In genomic region chr5:68408345-68408871, GRCh38 we compare ENCODE assay signal across 23 cellular contexts.
A peak's percentile ranks its signal among the peaks of the same experiment; 100 is the strongest.
DNase-seq lines count a peak whose midpoint lies in the region; ATAC-seq and TF ChIP-seq lines count a peak whose summit lies in the region.
"Had no signal": no experiment of that assay in that cellular context is flagged by ENCODE, and none has a peak within 500 bp of the region (broad histone marks: within the 10 kb centered on the region; RNA-seq: fewer than 3 reads in every experiment).

No MANE protein-coding gene starts in this region.

- H3K9ac ChIP-seq in SK-N-MC (ENCODE audit: insufficient read length): no peak overlapping the region
- H3K9ac ChIP-seq in subcutaneous abdominal adipose tissue (ENCODE audit: low read length in 5 of 5): no peak overlapping the region
- H3K9ac ChIP-seq: BLaER1 had no signal

- intact Hi-C loops in natural killer cell (cut with micrococcal nuclease): loop anchor here (5.0 kb wide), 1 partner anchor 41 kb away; no protein-coding TSS in a partner anchor

- no peak for TF ChIP-seq CTCF in natural killer cell (IDR thresholded peaks at IDR 0.05)
- TF ChIP-seq CTCF in coronary artery (IDR thresholded peaks at IDR 0.05): no peak

- H3K36me3 Mint-ChIP-seq in natural killer cell treated with Interleukin-12 subunit alpha and Interleukin-12 subunit beta and Interleukin-15 and Interleukin-18, amount 100 ng/mL, for 72 hours: no peaks in the 10 kb centered on the region
- H3K36me3 Mint-ChIP-seq in natural killer cell: no peaks in the 10 kb centered on the region
- H3K36me3 Mint-ChIP-seq: CD8-positive, alpha-beta T cell had no signal

- peak overlapping the region; percentile 49; the same call in 1 of the 2 replicates for H3K4me3 ChIP-seq in SK-N-MC
- no peak overlapping the region for H3K4me3 ChIP-seq in subcutaneous abdominal adipose tissue (ENCODE audit: low read depth in 1 of 5, low read length in 5 of 5)
- no peak overlapping the region for H3K4me3 ChIP-seq in coronary artery
- H3K4me3 ChIP-seq: BLaER1 had no signal

- H3K9me3 ChIP-seq in SK-N-MC (ENCODE audit: low read depth, low read length): no peaks in the 10 kb centered on the region
- peaks cover 0 to 4% (median 0%) of the 10 kb centered on the region in 5 donors for H3K9me3 ChIP-seq in subcutaneous abdominal adipose tissue (ENCODE audit: control insufficient read depth in 5 of 5, low read length in 5 of 5)
- H3K9me3 ChIP-seq: BLaER1 had no signal

- no peaks in the 10 kb centered on the region for H3K27me3 Mint-ChIP-seq in natural killer cell treated with Interleukin-12 subunit alpha and Interleukin-12 subunit beta and Interleukin-15 and Interleukin-18, amount 100 ng/mL, for 72 hours
- H3K27me3 Mint-ChIP-seq in natural killer cell (ENCODE audit: low read depth in 2 of 2): no peaks in the 10 kb centered on the region

- H3K4me1 ChIP-seq in subcutaneous abdominal adipose tissue (ENCODE audit: control insufficient read depth in 5 of 5, insufficient read depth in 5 of 5, low read length in 5 of 5): peaks cover 0 to 36% (median 21%) of the 10 kb centered on the region in 5 donors

- no peak overlapping the region for H3K4me3 Mint-ChIP-seq in natural killer cell treated with Interleukin-12 subunit alpha and Interleukin-12 subunit beta and Interleukin-15 and Interleukin-18, amount 100 ng/mL, for 72 hours
- H3K4me3 Mint-ChIP-seq in natural killer cell: no peak overlapping the region
- H3K4me3 Mint-ChIP-seq: CD8-positive, alpha-beta T cell had no signal

- no peaks in the 10 kb centered on the region for H3K36me3 ChIP-seq in SK-N-MC (ENCODE audit: insufficient read depth, low read length)
- no peaks in the 10 kb centered on the region for H3K36me3 ChIP-seq in subcutaneous abdominal adipose tissue (ENCODE audit: control insufficient read depth in 5 of 5, insufficient read depth in 5 of 5, low read length in 5 of 5)
- H3K36me3 ChIP-seq: BLaER1 had no signal

- peaks cover 29 to 33% of the 10 kb centered on the region in 2 donors for H3K4me1 Mint-ChIP-seq in natural killer cell treated with Interleukin-12 subunit alpha and Interleukin-12 subunit beta and Interleukin-15 and Interleukin-18, amount 100 ng/mL, for 72 hours (ENCODE audit: low read depth in 2 of 2)
- peaks cover 30 to 31% of the 10 kb centered on the region in 2 donors for H3K4me1 Mint-ChIP-seq in natural killer cell

- ATAC-seq in natural killer cell treated with Interleukin-12 subunit alpha and Interleukin-12 subunit beta and Interleukin-15 and Interleukin-18, amount 100 ng/mL, for 72 hours: no peak
- ATAC-seq in natural killer cell (no peak), HG03342 (IDR thresholded peaks at IDR 0.05; ENCODE audit: unreplicated experiment) (no peak)
- ATAC-seq: CD8-positive, alpha-beta T cell; PC-3; SK-N-SH treated with all-trans-retinoic acid at 6 μM for 48 hours had no signal

- H3K27ac ChIP-seq in SK-N-MC (peak overlapping the region; percentile 91), subcutaneous abdominal adipose tissue (ENCODE audit: low read depth, low read length) (peak overlapping the region; percentile 8), coronary artery (no peak overlapping the region)
- H3K27ac ChIP-seq: BLaER1 had no signal

- no peak for DNase-seq in natural killer cell treated with Interleukin-12 subunit alpha and Interleukin-12 subunit beta and Interleukin-15 and Interleukin-18, amount 100 ng/mL, for 72 hours (ENCODE audit: low spot score)
- DNase-seq in natural killer cell (no peak), NAMALWA (ENCODE audit: low spot score) (peak; percentile 15), SK-N-MC (ENCODE audit: low read depth, low spot score) (peak; percentile 69), coronary artery (ENCODE audit: low spot score) (no peak), NCI-H2171 (lab: John Stamatoyannopoulos, UW) (no peak)
- DNase-seq: Calu3; CD8-positive, alpha-beta T cell; DMS53; EL; MM.1S; NCI-H146; NCI-H2029 treated with DMSO at 0.1 percent for 48 hours; NCI-H2171 treated with DMSO at 0.1 percent for 48 hours; NCI-H446 treated with DMSO at 0.1 percent for 48 hours; PC-3; RPMI8226; SHP77 treated with DMSO at 0.1 percent for 48 hours; T-helper 1 cell had no signal

- peak overlapping the region; percentile 18 to 33 for H3K27ac Mint-ChIP-seq in natural killer cell treated with Interleukin-12 subunit alpha and Interleukin-12 subunit beta and Interleukin-15 and Interleukin-18, amount 100 ng/mL, for 72 hours
- no peak overlapping the region for H3K27ac Mint-ChIP-seq in natural killer cell
- H3K27ac Mint-ChIP-seq: CD8-positive, alpha-beta T cell had no signal

- no peaks in the 10 kb centered on the region for H3K9me3 Mint-ChIP-seq in natural killer cell treated with Interleukin-12 subunit alpha and Interleukin-12 subunit beta and Interleukin-15 and Interleukin-18, amount 100 ng/mL, for 72 hours
- no peaks in the 10 kb centered on the region for H3K9me3 Mint-ChIP-seq in natural killer cell
- H3K9me3 Mint-ChIP-seq: CD8-positive, alpha-beta T cell had no signal

- H3K27me3 ChIP-seq in subcutaneous abdominal adipose tissue (ENCODE audit: control insufficient read depth in 5 of 5, insufficient read depth in 4 of 5, low read length in 5 of 5): no peaks in the 10 kb centered on the region
- H3K27me3 ChIP-seq: BLaER1 had no signal

Comparison
In these comparisons a context has a peak if more than half of its experiments do, and no peak if none do; other contexts are left out.
1. H3K27ac Mint-ChIP-seq: peak in natural killer cell treated with Interleukin-12 subunit alpha and Interleukin-12 subunit beta and Interleukin-15 and Interleukin-18, amount 100 ng/mL, for 72 hours (2 of 2); none in natural killer cell (0 of 2).
2. DNase-seq: peak in NAMALWA (single experiment) and SK-N-MC (single experiment); none in natural killer cell treated with Interleukin-12 subunit alpha and Interleukin-12 subunit beta and Interleukin-15 and Interleukin-18, amount 100 ng/mL, for 72 hours (single experiment), natural killer cell (single experiment), coronary artery (single experiment) and NCI-H2171 (single experiment).
3. H3K27ac ChIP-seq: peak in SK-N-MC (single experiment) and subcutaneous abdominal adipose tissue (single experiment); none in coronary artery (0 of 2).